In the genomic region with DNA sequence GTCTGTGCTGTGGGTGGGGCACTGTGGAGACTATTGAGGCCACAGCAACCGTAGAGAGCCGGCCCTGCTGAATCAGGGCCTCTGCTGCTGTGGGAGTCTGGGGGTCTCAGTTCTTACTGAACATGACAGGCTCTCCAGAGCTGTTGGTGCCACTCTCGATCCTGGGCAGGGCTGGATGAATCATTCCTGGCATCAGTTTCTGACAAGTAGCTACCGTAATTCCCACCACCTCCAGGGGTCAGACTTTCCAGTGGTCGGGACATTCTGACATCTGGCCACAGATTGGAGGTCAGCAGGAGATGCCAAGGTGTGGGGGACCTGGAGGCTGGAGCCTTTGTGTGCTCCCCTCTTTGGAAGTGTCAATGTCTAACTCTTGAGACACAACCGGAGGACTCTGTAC, we compare ENCODE assay signal across 23 cellular contexts.
DNase-seq lines count a peak whose midpoint lies in the region; TF ChIP-seq lines count a peak whose summit lies in the region.
"Had no signal": no experiment of that assay in that cellular context is flagged by ENCODE, and none has a peak within 500 bp of the region (broad histone marks: within the 10 kb centered on the region; RNA-seq: fewer than 3 reads in every experiment).

No MANE protein-coding gene starts in this region.

- intact Hi-C loops in MCF 10A (cut with micrococcal nuclease) = no loop called here
- intact Hi-C loops in breast epithelium (cut with DNase I; ENCODE audit: low total_unique reads) = no loop called here
- intact Hi-C loops in esophagus muscularis mucosa (cut with DNase I) = no loop called here

- H3K4me1 ChIP-seq in breast epithelium (no peaks in the 10 kb centered on the region), endodermal cell (ENCODE audit: control insufficient read depth, insufficient read depth, low read length) (no peaks in the 10 kb centered on the region), neural progenitor cell (no peaks in the 10 kb centered on the region), esophagus muscularis mucosa (no peaks in the 10 kb centered on the region)
- H3K4me1 ChIP-seq: A549, SJCRH30 had no signal

- CTCF ChIA-PET in MCF 10A (lab: Yijun Ruan, JAX) = interaction anchor here (0.6 kb wide), 1 partner anchor 67 kb away, joined by 3 read pairs; no protein-coding TSS in a partner anchor

- H3K27ac ChIP-seq in breast epithelium (no peak overlapping the region), endodermal cell (ENCODE audit: low read depth, low read length) (no peak overlapping the region), neural progenitor cell (no peak overlapping the region), esophagus muscularis mucosa (replicated peaks in 1 of 4) (no peak overlapping the region)
- H3K27ac ChIP-seq: A549, SJCRH30 had no signal

- H2AFZ ChIP-seq in neural progenitor cell (replicated peaks) = no peak overlapping the region

- no peaks in the 10 kb centered on the region for H3K36me3 Mint-ChIP-seq in MCF 10A (ENCODE audit: insufficient read depth, unreplicated experiment)
- no peaks in the 10 kb centered on the region for H3K36me3 Mint-ChIP-seq in endodermal cell (ENCODE audit: low read depth)
- no peaks in the 10 kb centered on the region for H3K36me3 Mint-ChIP-seq in neural progenitor cell
- H3K36me3 Mint-ChIP-seq: CD14-positive monocyte had no signal

- no peaks in the 10 kb centered on the region for H3K36me3 ChIP-seq in breast epithelium
- H3K36me3 ChIP-seq in endodermal cell (ENCODE audit: control insufficient read depth, insufficient read depth, low read length) = no peaks in the 10 kb centered on the region
- no peaks in the 10 kb centered on the region for H3K36me3 ChIP-seq in neural progenitor cell
- H3K36me3 ChIP-seq in esophagus muscularis mucosa = no peaks in the 10 kb centered on the region
- H3K36me3 ChIP-seq: SJCRH30 had no signal

- H3K27me3 Mint-ChIP-seq in MCF 10A (ENCODE audit: insufficient read depth, unreplicated experiment) (no peaks in the 10 kb centered on the region), endodermal cell (ENCODE audit: insufficient read depth) (peaks cover 5% of the 10 kb centered on the region), neural progenitor cell (ENCODE audit: insufficient read depth, low read depth) (peaks cover 2% of the 10 kb centered on the region)
- H3K27me3 Mint-ChIP-seq: B cell had no signal

- H3K9me3 Mint-ChIP-seq in MCF 10A (ENCODE audit: unreplicated experiment) (peaks cover 10% of the 10 kb centered on the region), endodermal cell (no peaks in the 10 kb centered on the region), neural progenitor cell (peaks cover 16% of the 10 kb centered on the region)

- no peaks in the 10 kb centered on the region for H3K79me2 ChIP-seq in neural progenitor cell (ENCODE audit: low read depth)

- H3K4me1 Mint-ChIP-seq in MCF 10A (ENCODE audit: insufficient read depth, unreplicated experiment) (no peaks in the 10 kb centered on the region), endodermal cell (no peaks in the 10 kb centered on the region), neural progenitor cell (peaks cover 4% of the 10 kb centered on the region)
- H3K4me1 Mint-ChIP-seq: B cell, CD14-positive monocyte had no signal

- H3K27ac Mint-ChIP-seq in MCF 10A (ENCODE audit: low read depth, unreplicated experiment) (peak overlapping the region; percentile 21), endodermal cell (no peak overlapping the region), neural progenitor cell (no peak overlapping the region)
- H3K27ac Mint-ChIP-seq: B cell, CD14-positive monocyte, HFFc6 had no signal

- 91 to 95% methylated on average over 5 to 6 of the region's 6 CpGs for WGBS in endodermal cell (ENCODE audit: insufficient coverage in 1 of 2, insufficient read length in 1 of 2), 2 experiments
- WGBS in esophagus muscularis mucosa = 82% methylated on average over 5 of the region's 6 CpGs

- no peak overlapping the region for H3K4me3 Mint-ChIP-seq in MCF 10A (ENCODE audit: unreplicated experiment)
- no peak overlapping the region for H3K4me3 Mint-ChIP-seq in endodermal cell
- no peak overlapping the region for H3K4me3 Mint-ChIP-seq in neural progenitor cell
- H3K4me3 Mint-ChIP-seq: B cell, CD14-positive monocyte, HFFc6 had no signal

- H3K27me3 ChIP-seq in breast epithelium (no peaks in the 10 kb centered on the region), endodermal cell (ENCODE audit: control insufficient read depth, insufficient read depth, low read length, poor library complexity, severe bottlenecking) (no peaks in the 10 kb centered on the region), neural progenitor cell (no peaks in the 10 kb centered on the region), esophagus muscularis mucosa (peaks cover 0 to 16% (median 0%) of the 10 kb centered on the region in 4 donors)
- H3K27me3 ChIP-seq: SJCRH30 had no signal

- POLR2A ChIA-PET in MCF 10A (lab: Yijun Ruan, JAX) = no interaction called here

- H3K4me3 ChIP-seq in breast epithelium (no peak overlapping the region), endodermal cell (ENCODE audit: low read length) (no peak overlapping the region), neural progenitor cell (no peak overlapping the region), esophagus muscularis mucosa (no peak overlapping the region)
- H3K4me3 ChIP-seq: A549, SJCRH30 had no signal

- no TSS peak for BruUV-seq in MCF 10A (replicated peaks; lab: Mats Ljungman, UMichigan)

- H3K9me3 ChIP-seq in breast epithelium = no peaks in the 10 kb centered on the region
- no peaks in the 10 kb centered on the region for H3K9me3 ChIP-seq in endodermal cell (ENCODE audit: control insufficient read depth, low read length)
- H3K9me3 ChIP-seq in neural progenitor cell (ENCODE audit: low read depth) = no peaks in the 10 kb centered on the region
- peaks cover 0 to 5% (median 0%) of the 10 kb centered on the region in 4 donors for H3K9me3 ChIP-seq in esophagus muscularis mucosa
- H3K9me3 ChIP-seq: A549, SJCRH30 had no signal

- no peak overlapping the region for H3K4me2 ChIP-seq in neural progenitor cell
- H3K4me2 ChIP-seq: A549 had no signal

- no peak for TF ChIP-seq EP300 in esophagus muscularis mucosa (IDR thresholded peaks at IDR 0.05)

- TF ChIP-seq POLR2A in breast epithelium (IDR thresholded peaks at IDR 0.05) (no peak), esophagus muscularis mucosa (IDR thresholded peaks at IDR 0.05; ENCODE audit: low read depth) (no peak)

- TF ChIP-seq CTCF in MCF 10A (IDR thresholded peaks at IDR 0.05; ENCODE audit: unreplicated experiment) (no peak), breast epithelium (IDR thresholded peaks at IDR 0.05) (no peak), endodermal cell (conservative IDR thresholded peaks at IDR 0.05) (peak; percentile 63), neural progenitor cell (IDR thresholded peaks at IDR 0.05) (peak; percentile 26), esophagus muscularis mucosa (IDR thresholded peaks at IDR 0.05) (no peak)

- H3F3A ChIP-seq in neural progenitor cell (ENCODE audit: low read depth) = no peaks in the 10 kb centered on the region

- H3K9ac ChIP-seq in endodermal cell (ENCODE audit: extremely low read depth, low read length, poor library complexity, severe bottlenecking) (no peak overlapping the region), neural progenitor cell (no peak overlapping the region)

- DNase-seq in MCF 10A (ENCODE audit: unreplicated experiment) (peak; percentile 38), breast epithelium (ENCODE audit: low spot score in 2 of 2) (no peak), HT1080 (ENCODE audit: low read depth) (peak; percentile 37), endodermal cell (peak; percentile 74), neural progenitor cell (ENCODE audit: low spot score) (no peak), esophagus muscularis mucosa (ENCODE audit: extremely low spot score) (no peak), putamen (ENCODE audit: low spot score) (no peak)
- DNase-seq in activated naive CD4-positive, alpha-beta T cell treated with anti-CD3 and anti-CD28 coated beads, Interleukin-2, amount 50 U/mL, for 16 hours = no peak
- DNase-seq: DMS79; GOT3; HFFc6; KG1; NCI-H1105; NCI-H2029 treated with DMSO at 0.1 percent for 48 hours; NCI-H2171; NCI-H345; NCI-H524; NCI-H774; NK-92 treated with Interleukin-12 subunit alpha and Interleukin-12 subunit beta, amount 100 ng/mL, for 24 hours; SJCRH30 had no signal

- H4K20me1 ChIP-seq in neural progenitor cell (ENCODE audit: low read depth) = no peaks in the 10 kb centered on the region

Comparison
In these comparisons a context has a peak if more than half of its experiments do, and no peak if none do; other contexts are left out.
1. DNase-seq: peak in MCF 10A (single experiment), HT1080 (single experiment) and endodermal cell (single experiment); none in breast epithelium (0 of 2), neural progenitor cell (single experiment), esophagus muscularis mucosa (single experiment), putamen (single experiment) and activated naive CD4-positive, alpha-beta T cell treated with anti-CD3 and anti-CD28 coated beads, Interleukin-2, amount 50 U/mL, for 16 hours (single experiment).
2. CTCF ChIP-seq: peak in endodermal cell (single experiment) and neural progenitor cell (single experiment); none in MCF 10A (single experiment), breast epithelium (0 of 3) and esophagus muscularis mucosa (0 of 3).